26 cellular contexts compared by ENCODE assay signal in genomic region chr16:58035356-58036170, GRCh38. TPM values are rescaled to one million over a fixed set of nuclear protein-coding genes. Genes with fewer than 3 reads are reported as not detected.
DNase-seq lines count a peak whose midpoint lies in the region; ATAC-seq, FAIRE-seq and TF ChIP-seq lines count a peak whose summit lies in the region.
"Had no signal": no experiment of that assay in that cellular context is flagged by ENCODE, and none has a peak within 500 bp of the region (broad histone marks: within the 10 kb centered on the region; RNA-seq: fewer than 3 reads in every experiment).

No MANE protein-coding gene starts in this region.

- no peaks in the 10 kb centered on the region for H3K27me3 ChIP-seq in DOHH2 (ENCODE audit: control insufficient read depth, low read length)
- no peaks in the 10 kb centered on the region for H3K27me3 ChIP-seq in K562 (ENCODE audit: control insufficient read depth in 2 of 2, insufficient read depth in 2 of 2, low read length in 2 of 2)
- no peaks in the 10 kb centered on the region for H3K27me3 ChIP-seq in psoas muscle (ENCODE audit: insufficient read depth in 3 of 3, low read length in 2 of 3)
- H3K27me3 ChIP-seq: adrenal gland, brain microvascular endothelial cell, transverse colon had no signal

- no peaks in the 10 kb centered on the region for H4K20me1 ChIP-seq in DOHH2 (ENCODE audit: control insufficient read depth, insufficient read depth, low read depth, low read length)
- peaks cover 17% of the 10 kb centered on the region for H4K20me1 ChIP-seq in K562 (replicated peaks; ENCODE audit: control insufficient read depth, insufficient read depth, low read length)

- in situ Hi-C loops in K562 (cut with MboI): no loop called here

- H3K4me2 ChIP-seq in DOHH2 (ENCODE audit: low read length): peak overlapping the region; percentile 100
- H3K4me2 ChIP-seq in K562 (ENCODE audit: insufficient read depth, low read length): peak overlapping the region; percentile 22; the same call in 1 of the 2 replicates

- peaks cover 8% of the 10 kb centered on the region for H3K79me2 ChIP-seq in DOHH2 (ENCODE audit: control insufficient read depth, low read length)
- peaks cover 3% of the 10 kb centered on the region; the same call in 1 of the 3 replicates for H3K79me2 ChIP-seq in K562 (ENCODE audit: control insufficient read depth, insufficient read depth, low read length)

- peaks cover 9% of the 10 kb centered on the region for H3F3A ChIP-seq in DOHH2 (ENCODE audit: control insufficient read depth, insufficient read depth)

- peaks cover 16% of the 10 kb centered on the region for H3K9me1 ChIP-seq in K562 (ENCODE audit: control insufficient read depth, insufficient read depth, low read length)

- peak overlapping the region; percentile 83 for H3K4me3 ChIP-seq in DOHH2 (ENCODE audit: low read length)
- H3K4me3 ChIP-seq in K562: no peak overlapping the region
- H3K4me3 ChIP-seq in psoas muscle: no peak overlapping the region
- H3K4me3 ChIP-seq: adrenal gland, lung, mucosa of descending colon, transverse colon had no signal

- BruUV-seq in K562 (replicated peaks; lab: Mats Ljungman, UMichigan): no TSS peak

- no peak for TF ChIP-seq EP300 in K562 (IDR thresholded peaks at IDR 0.05; ENCODE audit: low read length)

- no peaks in the 10 kb centered on the region for H3K9me3 ChIP-seq in DOHH2 (ENCODE audit: control insufficient read depth, insufficient read depth, low read length)
- H3K9me3 ChIP-seq in K562 (replicated peaks; ENCODE audit: control insufficient read depth, insufficient read depth, low read depth, low read length): no peaks in the 10 kb centered on the region
- H3K9me3 ChIP-seq in psoas muscle: no peaks in the 10 kb centered on the region
- H3K9me3 ChIP-seq: adrenal gland, Caco-2, mucosa of descending colon, transverse colon had no signal

- H3K36me3 ChIP-seq in DOHH2 (ENCODE audit: control insufficient read depth, low read length) (no peaks in the 10 kb centered on the region), K562 (ENCODE audit: control insufficient read depth, insufficient read depth, low read length) (peaks cover 28% of the 10 kb centered on the region; the same call in 2 of the 3 replicates), psoas muscle (ENCODE audit: insufficient read depth in 1 of 2, low read depth in 1 of 2) (peaks cover 3 to 21% of the 10 kb centered on the region in 2 donors)
- H3K36me3 ChIP-seq: adrenal gland, brain microvascular endothelial cell, transverse colon had no signal

- 71% methylated on average over 13 of the region's 14 CpGs for WGBS in K562 (ENCODE audit: insufficient coverage, low coverage, missing lambda C conversion rate)
- WGBS in psoas muscle, 3 donors: 46 to 53% (median 49%) methylated on average over 14 of the region's 14 CpGs

- H3K4me1 ChIP-seq in DOHH2 (ENCODE audit: control insufficient read depth, low read length): peaks cover 64% of the 10 kb centered on the region
- H3K4me1 ChIP-seq in K562 (replicated peaks in 1 of 2; ENCODE audit: control insufficient read depth in 2 of 2, insufficient read depth in 2 of 2, low read length in 2 of 2): peaks cover 33 to 60% of the 10 kb centered on the region in 2 experiments
- peaks cover 33% of the 10 kb centered on the region for H3K4me1 ChIP-seq in psoas muscle

- CTCF ChIA-PET in K562 (lab: Yijun Ruan, JAX; ENCODE audit: low intra/inter-chr PET ratio): no interaction called here

- H3K9ac ChIP-seq in K562 (ENCODE audit: insufficient read depth in 1 of 2, low read depth in 2 of 2, low read length in 2 of 2): peak overlapping the region in 1 of 2 experiments; percentile 55; a peak in 2 of 4 replicates

- H3K9me2 ChIP-seq in DOHH2 (replicated peaks; ENCODE audit: control insufficient read depth, low read length): no peaks in the 10 kb centered on the region

- intact Hi-C loops in K562 (cut with micrococcal nuclease): no loop called here
- intact Hi-C loops in psoas muscle (cut with DNase I): no loop called here

- H3K27ac ChIP-seq in DOHH2 (ENCODE audit: low read depth, low read length) (peak overlapping the region; percentile 98), K562 (ENCODE audit: extremely low read depth, low read depth, low read length) (no peak overlapping the region), psoas muscle (no peak overlapping the region)
- H3K27ac ChIP-seq: adrenal gland, brain microvascular endothelial cell, transverse colon had no signal

- H2AFZ ChIP-seq in K562 (ENCODE audit: low read depth, low read length): no peak overlapping the region

- FAIRE-seq in K562 (lab: Jason Lieb, UNC): no peak
- FAIRE-seq: A204.1, GM12892, keratinocyte had no signal

- ATAC-seq in K562: no peak
- peak in 3 of 4 donors; percentile 25 to 83 (median 28) for ATAC-seq in psoas muscle
- ATAC-seq: HCT116, mucosa of descending colon, Panc1, sciatic nerve had no signal

- TF ChIP-seq CTCF in DOHH2 (IDR thresholded peaks at IDR 0.05; ENCODE audit: low read depth, low read length, poor library complexity, severe bottlenecking): peak; percentile 54
- TF ChIP-seq CTCF in K562 (IDR thresholded peaks at IDR 0.05 in 2 of 3, conservative IDR thresholded peaks at IDR 0.05 in 1 of 3; ENCODE audit: insufficient read depth in 2 of 3, low read depth in 1 of 3, low read length in 3 of 3): no peak
- no peak for TF ChIP-seq CTCF in psoas muscle (IDR thresholded peaks at IDR 0.05)

- TF ChIP-seq RAD21 in K562 (CRISPR knock-in tag; conservative IDR thresholded peaks at IDR 0.05 in 1 of 2, IDR thresholded peaks at IDR 0.05 in 1 of 2): no peak

- POLR2A ChIA-PET in K562 (lab: Yijun Ruan, JAX): interaction anchor here (0.9 to 1.1 kb wide), 2 partner anchors 8 to 478 kb away, joined by 3 to 4 read pairs; no protein-coding TSS in a partner anchor

- DNase-seq in NCI-H1092 treated with DMSO at 0.1 percent for 48 hours (lab: John Stamatoyannopoulos, UW) (peak; percentile 23), NCI-H1092 (lab: John Stamatoyannopoulos, UW) (no peak), K562 (ENCODE audit: extremely low read depth in 1 of 4, low spot score in 3 of 4) (no peak), psoas muscle (no peak), AG20443 (ENCODE audit: low spot score) (no peak), HCEC 1CT (no peak), iPS-NIHi7 (ENCODE audit: extremely low spot score) (no peak)
- DNase-seq: activated CD4-positive, alpha-beta T cell treated with anti-CD3 and anti-CD28 coated beads for 4 hours; activated naive CD4-positive, alpha-beta T cell; activated T-cell treated with anti-CD3 and anti-CD28 coated beads, Interleukin-2, amount 50 U/mL, for 48 hours; adrenal gland; brain microvascular endothelial cell; Caco-2; mucosa of descending colon; NCI-H1436; stimulated activated CD4-positive, alpha-beta T cell treated with anti-CD3 and anti-CD28 coated beads, Interleukin-15, amount 100 ng/mL, for 24 hours; T-helper 2 cell; transverse colon had no signal

- no peak for TF ChIP-seq POLR2A in K562 (conservative IDR thresholded peaks at IDR 0.05)

RNA-seq across cellular contexts. Expression of gene MMP15, which starts 10.0 kb away (rescaled TPM):
- total RNA-seq in K562 (2011; cell fraction: chromatin; rRNA removed; ENCODE audit: low replicate concordance): 6.1 and 32.3 TPM in 2 replicates
- 29.6 and 31.0 TPM in 2 replicates for total RNA-seq in K562 (2011; cell fraction: nucleolus; rRNA removed)
- 16.6 and 19.7 TPM in 2 replicates for total RNA-seq in K562 (2011; cell fraction: nucleoplasm; rRNA removed)
- total RNA-seq in K562 (2014; rRNA removed) (10.3 and 11.9 TPM in 2 replicates), K562 (2014; rRNA removed; fragmentation: Illumina TruSeq; extraction: Trizol) (1.9 and 2.9 TPM in 2 replicates), K562 (2015; rRNA removed; fragmentation: Illumina TruSeq; extraction: Trizol) (5.5 and 5.6 TPM in 2 replicates), K562 (2021) (20.3 and 20.4 TPM in 2 replicates), psoas muscle (1 to 10 TPM; 2.5 to 6.5 (median 4.4) TPM)
- polyA plus RNA-seq in K562 (2011; rRNA removed) (3.0 and 8.4 TPM in 2 replicates), K562 (2014; fragmentation: Illumina TruSeq; extraction: Trizol) (6.3 and 8.6 TPM in 2 replicates), K562 (2014; fragmentation: Nextera tagmentation; extraction: Ambion mirVana) (under 1 TPM; 0.01 to 0.06 TPM), K562 (2014; rRNA removed) (7.9 and 9.6 TPM in 2 replicates), psoas muscle (1 to 10 TPM; 4.2 to 6.4 (median 5.9) TPM)
- 8.5 and 13.5 TPM in 2 replicates for polyA plus RNA-seq in K562 (2011; cell fraction: cytosol; rRNA removed)
- polyA plus RNA-seq in K562 (2011; cell fraction: nucleus; rRNA removed): 14.8 and 18.6 TPM in 2 replicates
- polyA plus RNA-seq in K562 (2012): 9.6 and 14.7 TPM in 2 replicates
- polyA minus RNA-seq in K562 (2011; rRNA and poly(A)+ RNA removed): 2.8 and 3.4 TPM in 2 replicates
- 11.7 and 17.5 TPM in 2 replicates for polyA minus RNA-seq in K562 (2011; cell fraction: cytosol; rRNA and poly(A)+ RNA removed)
- polyA minus RNA-seq in K562 (2011; cell fraction: nucleus; rRNA and poly(A)+ RNA removed): 6.5 and 10.6 TPM in 2 replicates

RNA-seq across cellular contexts. Expression of gene USB1, which starts 34.4 kb away (rescaled TPM):
- total RNA-seq in K562 (2011; cell fraction: chromatin; rRNA removed; ENCODE audit: low replicate concordance): 49.8 and 89.2 TPM in 2 replicates
- 52.8 and 56.4 TPM in 2 replicates for total RNA-seq in K562 (2011; cell fraction: nucleolus; rRNA removed)
- 57.2 and 72.5 TPM in 2 replicates for total RNA-seq in K562 (2011; cell fraction: nucleoplasm; rRNA removed)
- total RNA-seq in K562 (2014; rRNA removed): 18.0 and 19.4 TPM in 2 replicates
- 12.1 and 13.1 TPM in 2 replicates for total RNA-seq in K562 (2014; rRNA removed; fragmentation: Illumina TruSeq; extraction: Trizol)
- total RNA-seq in K562 (2015; rRNA removed; fragmentation: Illumina TruSeq; extraction: Trizol): 16.0 and 18.9 TPM in 2 replicates
- 69.6 and 73.6 TPM in 2 replicates for total RNA-seq in K562 (2021)
- polyA plus RNA-seq in K562 (2011; rRNA removed): 46.2 and 60.1 TPM in 2 replicates
- 64.2 and 91.2 TPM in 2 replicates for polyA plus RNA-seq in K562 (2011; cell fraction: cytosol; rRNA removed)
- polyA plus RNA-seq in K562 (2011; cell fraction: nucleus; rRNA removed): 37.6 and 65.1 TPM in 2 replicates
- polyA plus RNA-seq in K562 (2012): 49.3 and 58.2 TPM in 2 replicates
- 64.4 and 93.9 TPM in 2 replicates for polyA plus RNA-seq in K562 (2014; fragmentation: Illumina TruSeq; extraction: Trizol)
- polyA plus RNA-seq in K562 (2014; fragmentation: Nextera tagmentation; extraction: Ambion mirVana): 10 to 100 TPM; 11.6 to 12.1 TPM
- polyA plus RNA-seq in K562 (2014; rRNA removed): 53.8 and 67.5 TPM in 2 replicates
- 29.9 and 44.9 TPM in 2 replicates for polyA minus RNA-seq in K562 (2011; rRNA and poly(A)+ RNA removed)
- 42.9 and 56.9 TPM in 2 replicates for polyA minus RNA-seq in K562 (2011; cell fraction: cytosol; rRNA and poly(A)+ RNA removed)
- polyA minus RNA-seq in K562 (2011; cell fraction: nucleus; rRNA and poly(A)+ RNA removed): 27.5 and 27.6 TPM in 2 replicates
- 10 to 100 TPM; 10.1 to 26.0 (median 17.8) TPM for total RNA-seq in psoas muscle
- polyA plus RNA-seq in psoas muscle: 10 to 100 TPM; 17.0 to 30.7 (median 28.3) TPM

RNA-seq across cellular contexts. Expression of gene ZNF319, which starts 35.1 kb away (rescaled TPM):
- 3.7 and 13.4 TPM in 2 replicates for total RNA-seq in K562 (2011; cell fraction: chromatin; rRNA removed; ENCODE audit: low replicate concordance)
- 6.6 and 7.3 TPM in 2 replicates for total RNA-seq in K562 (2011; cell fraction: nucleolus; rRNA removed)
- 3.7 and 4.7 TPM in 2 replicates for total RNA-seq in K562 (2011; cell fraction: nucleoplasm; rRNA removed)
- 1.4 TPM in 2 replicates for total RNA-seq in K562 (2014; rRNA removed)
- 0.80 and 0.87 TPM in 2 replicates for total RNA-seq in K562 (2014; rRNA removed; fragmentation: Illumina TruSeq; extraction: Trizol)
- total RNA-seq in K562 (2015; rRNA removed; fragmentation: Illumina TruSeq; extraction: Trizol): 1.0 and 1.2 TPM in 2 replicates
- 5.2 and 5.7 TPM in 2 replicates for total RNA-seq in K562 (2021)
- polyA plus RNA-seq in K562 (2011; rRNA removed): 1.4 and 2.0 TPM in 2 replicates
- 2.3 and 3.2 TPM in 2 replicates for polyA plus RNA-seq in K562 (2011; cell fraction: cytosol; rRNA removed)
- polyA plus RNA-seq in K562 (2011; cell fraction: nucleus; rRNA removed): 4.9 and 5.1 TPM in 2 replicates
- polyA plus RNA-seq in K562 (2012): 3.2 and 6.6 TPM in 2 replicates
- polyA plus RNA-seq in K562 (2014; fragmentation: Illumina TruSeq; extraction: Trizol): 2.1 and 3.6 TPM in 2 replicates
- polyA plus RNA-seq in K562 (2014; fragmentation: Nextera tagmentation; extraction: Ambion mirVana): under 1 TPM; 0.20 to 0.31 TPM
- polyA plus RNA-seq in K562 (2014; rRNA removed): 2.7 and 3.2 TPM in 2 replicates
- polyA minus RNA-seq in K562 (2011; rRNA and poly(A)+ RNA removed): 2.2 and 3.0 TPM in 2 replicates
- 3.2 and 6.1 TPM in 2 replicates for polyA minus RNA-seq in K562 (2011; cell fraction: cytosol; rRNA and poly(A)+ RNA removed)
- polyA minus RNA-seq in K562 (2011; cell fraction: nucleus; rRNA and poly(A)+ RNA removed): 5.5 and 6.2 TPM in 2 replicates
- total RNA-seq in psoas muscle: 1 to 10 TPM; 5.3 to 8.8 (median 7.9) TPM
- 1 to 10 TPM; 2.0 to 6.6 (median 3.4) TPM for polyA plus RNA-seq in psoas muscle
